In genomic region chr22:35406443-35406842, GRCh38 we compare ENCODE assay signal across 3 cellular contexts.
A peak's percentile ranks its signal among the peaks of the same experiment; 100 is the strongest.
TF ChIP-seq lines count a peak whose summit lies in the region.

No MANE protein-coding gene starts in this region.

TF ChIP-seq in GM23338, 12 proteins besides CTCF, POLR2A, EP300 and RAD21 (continues in another document):
- TF ChIP-seq ZNF114 (CRISPR knock-in tag; IDR thresholded peaks at IDR 0.05) = no peak
- TF ChIP-seq JUNB (IDR thresholded peaks at IDR 0.05; ENCODE audit: unreplicated experiment) = no peak
- TF ChIP-seq POLR2AphosphoS5 (IDR thresholded peaks at IDR 0.05; ENCODE audit: low read depth) = no peak
- TF ChIP-seq, protein P1, sequence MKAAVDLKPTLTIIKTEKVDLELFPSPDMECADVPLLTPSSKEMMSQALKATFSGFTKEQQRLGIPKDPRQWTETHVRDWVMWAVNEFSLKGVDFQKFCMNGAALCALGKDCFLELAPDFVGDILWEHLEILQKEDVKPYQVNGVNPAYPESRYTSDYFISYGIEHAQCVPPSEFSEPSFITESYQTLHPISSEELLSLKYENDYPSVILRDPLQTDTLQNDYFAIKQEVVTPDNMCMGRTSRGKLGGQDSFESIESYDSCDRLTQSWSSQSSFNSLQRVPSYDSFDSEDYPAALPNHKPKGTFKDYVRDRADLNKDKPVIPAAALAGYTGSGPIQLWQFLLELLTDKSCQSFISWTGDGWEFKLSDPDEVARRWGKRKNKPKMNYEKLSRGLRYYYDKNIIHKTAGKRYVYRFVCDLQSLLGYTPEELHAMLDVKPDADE (IDR thresholded peaks at IDR 0.05) = no peak
- TF ChIP-seq CREB1 (CRISPR knock-in tag; IDR thresholded peaks at IDR 0.05; ENCODE audit: low read depth) = no peak
- no peak for TF ChIP-seq EZH2 (IDR thresholded peaks at IDR 0.05; ENCODE audit: low read depth, unreplicated experiment)
- TF ChIP-seq EZH2phosphoT487 (IDR thresholded peaks at IDR 0.05; ENCODE audit: unreplicated experiment) = no peak
- TF ChIP-seq STAT1 (IDR thresholded peaks at IDR 0.05; ENCODE audit: unreplicated experiment) = no peak
- no peak for TF ChIP-seq REST (IDR thresholded peaks at IDR 0.05; ENCODE audit: unreplicated experiment)
- TF ChIP-seq ZNF331 (CRISPR knock-in tag; IDR thresholded peaks at IDR 0.05; ENCODE audit: low read depth) = no peak

TF ChIP-seq in WTC11, 78 proteins besides CTCF, POLR2A, EP300 and RAD21:
- TF ChIP-seq, protein P2, sequence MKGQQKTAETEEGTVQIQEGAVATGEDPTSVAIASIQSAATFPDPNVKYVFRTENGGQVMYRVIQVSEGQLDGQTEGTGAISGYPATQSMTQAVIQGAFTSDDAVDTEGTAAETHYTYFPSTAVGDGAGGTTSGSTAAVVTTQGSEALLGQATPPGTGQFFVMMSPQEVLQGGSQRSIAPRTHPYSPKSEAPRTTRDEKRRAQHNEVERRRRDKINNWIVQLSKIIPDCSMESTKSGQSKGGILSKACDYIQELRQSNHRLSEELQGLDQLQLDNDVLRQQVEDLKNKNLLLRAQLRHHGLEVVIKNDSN (CRISPR knock-in tag; IDR thresholded peaks at IDR 0.05) = no peak
- no peak for TF ChIP-seq GRHL2 (CRISPR knock-in tag; IDR thresholded peaks at IDR 0.05; ENCODE audit: insufficient replicate concordance, severe bottlenecking)
- no peak for TF ChIP-seq NFE2L1 (CRISPR knock-in tag; IDR thresholded peaks at IDR 0.05)
- 0 out of 2 replicates have a peak, but pooled peaks have one; percentile 39 for TF ChIP-seq ESRRA (CRISPR knock-in tag; IDR thresholded peaks at IDR 0.05; ENCODE audit: borderline replicate concordance)
- no peak for TF ChIP-seq JUN (CRISPR knock-in tag; IDR thresholded peaks at IDR 0.05)

TF ChIP-seq in H1, 55 proteins besides CTCF, POLR2A, EP300 and RAD21:
- TF ChIP-seq POLR2AphosphoS5 (IDR thresholded peaks at IDR 0.05; ENCODE audit: low read depth, low read length) = peak; percentile 52; the same call in 1 of the 2 replicates
- no peak for TF ChIP-seq CHD2 (IDR thresholded peaks at IDR 0.05; ENCODE audit: low read length)
- no peak for TF ChIP-seq SIRT6 (IDR thresholded peaks at IDR 0.05; ENCODE audit: low read length)
- TF ChIP-seq KDM1A (IDR thresholded peaks at IDR 0.05; ENCODE audit: borderline replicate concordance, low read length) = no peak
